Comparison of ENCODE assay signal across 1 cellular context in the genomic region with DNA sequence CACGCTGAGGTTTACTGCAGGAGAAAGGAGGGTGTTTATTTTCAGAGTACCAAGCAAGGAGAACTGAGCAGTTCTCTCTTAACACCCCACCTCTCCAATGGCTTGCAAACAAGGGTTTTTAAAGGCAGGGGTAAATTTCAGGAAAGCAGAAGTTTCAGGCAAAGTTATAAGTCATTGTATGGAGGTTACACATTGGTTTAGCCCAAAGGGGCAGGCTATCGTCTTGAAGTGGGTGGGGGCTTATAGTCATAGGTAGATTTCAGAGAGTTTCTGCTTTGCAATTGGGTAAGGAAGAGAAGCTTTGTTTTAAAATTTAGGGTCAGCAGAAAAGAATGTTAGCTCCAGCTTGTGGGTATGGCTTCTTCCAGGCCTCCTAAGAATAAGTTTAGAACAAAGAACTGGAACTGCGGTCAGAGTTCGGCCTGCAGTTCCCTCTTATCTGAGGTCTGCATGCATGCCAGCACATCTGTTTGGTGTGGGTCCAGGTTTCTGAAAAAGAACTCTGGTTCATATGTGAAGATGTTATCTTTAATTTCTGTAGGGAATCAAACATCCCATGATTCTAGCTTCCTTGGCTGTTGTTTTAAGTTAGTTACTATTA.
TF ChIP-seq lines count a peak whose summit lies in the region.

No MANE protein-coding gene starts in this region.

TF ChIP-seq in K562, 482 proteins besides CTCF, POLR2A, EP300 and RAD21 (continued from another document and continues in another):
- TF ChIP-seq, protein P1, sequence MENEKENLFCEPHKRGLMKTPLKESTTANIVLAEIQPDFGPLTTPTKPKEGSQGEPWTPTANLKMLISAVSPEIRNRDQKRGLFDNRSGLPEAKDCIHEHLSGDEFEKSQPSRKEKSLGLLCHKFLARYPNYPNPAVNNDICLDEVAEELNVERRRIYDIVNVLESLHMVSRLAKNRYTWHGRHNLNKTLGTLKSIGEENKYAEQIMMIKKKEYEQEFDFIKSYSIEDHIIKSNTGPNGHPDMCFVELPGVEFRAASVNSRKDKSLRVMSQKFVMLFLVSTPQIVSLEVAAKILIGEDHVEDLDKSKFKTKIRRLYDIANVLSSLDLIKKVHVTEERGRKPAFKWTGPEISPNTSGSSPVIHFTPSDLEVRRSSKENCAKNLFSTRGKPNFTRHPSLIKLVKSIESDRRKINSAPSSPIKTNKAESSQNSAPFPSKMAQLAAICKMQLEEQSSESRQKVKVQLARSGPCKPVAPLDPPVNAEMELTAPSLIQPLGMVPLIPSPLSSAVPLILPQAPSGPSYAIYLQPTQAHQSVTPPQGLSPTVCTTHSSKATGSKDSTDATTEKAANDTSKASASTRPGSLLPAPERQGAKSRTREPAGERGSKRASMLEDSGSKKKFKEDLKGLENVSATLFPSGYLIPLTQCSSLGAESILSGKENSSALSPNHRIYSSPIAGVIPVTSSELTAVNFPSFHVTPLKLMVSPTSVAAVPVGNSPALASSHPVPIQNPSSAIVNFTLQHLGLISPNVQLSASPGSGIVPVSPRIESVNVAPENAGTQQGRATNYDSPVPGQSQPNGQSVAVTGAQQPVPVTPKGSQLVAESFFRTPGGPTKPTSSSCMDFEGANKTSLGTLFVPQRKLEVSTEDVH (IDR thresholded peaks at IDR 0.05; ENCODE audit: low read depth, partially characterized antibody) = no peak
- TF ChIP-seq CC2D1A (IDR thresholded peaks at IDR 0.05) = no peak
- TF ChIP-seq ZBTB11 (CRISPR knock-in tag; IDR thresholded peaks at IDR 0.05) = peak in 1 of 3 experiments; percentile 48; a peak in 1 of 6 replicates
- TF ChIP-seq ZNF57 (CRISPR knock-in tag; IDR thresholded peaks at IDR 0.05) = no peak
- TF ChIP-seq ZKSCAN8 (CRISPR knock-in tag; IDR thresholded peaks at IDR 0.05) = no peak
- TF ChIP-seq CTBP1 (IDR thresholded peaks at IDR 0.05; ENCODE audit: borderline replicate concordance) = no peak
- no peak for TF ChIP-seq MXI1 (IDR thresholded peaks at IDR 0.05; ENCODE audit: low read depth, low read length)
- no peak for TF ChIP-seq ZNF551 (CRISPR knock-in tag; IDR thresholded peaks at IDR 0.05)
- no peak for TF ChIP-seq MNT (conservative IDR thresholded peaks at IDR 0.05)
- TF ChIP-seq EZH2 (IDR thresholded peaks at IDR 0.05; ENCODE audit: borderline replicate concordance, low read depth, low read length) = no peak
- TF ChIP-seq ZNF695 (CRISPR knock-in tag; IDR thresholded peaks at IDR 0.05) = no peak
- TF ChIP-seq, protein P2, sequence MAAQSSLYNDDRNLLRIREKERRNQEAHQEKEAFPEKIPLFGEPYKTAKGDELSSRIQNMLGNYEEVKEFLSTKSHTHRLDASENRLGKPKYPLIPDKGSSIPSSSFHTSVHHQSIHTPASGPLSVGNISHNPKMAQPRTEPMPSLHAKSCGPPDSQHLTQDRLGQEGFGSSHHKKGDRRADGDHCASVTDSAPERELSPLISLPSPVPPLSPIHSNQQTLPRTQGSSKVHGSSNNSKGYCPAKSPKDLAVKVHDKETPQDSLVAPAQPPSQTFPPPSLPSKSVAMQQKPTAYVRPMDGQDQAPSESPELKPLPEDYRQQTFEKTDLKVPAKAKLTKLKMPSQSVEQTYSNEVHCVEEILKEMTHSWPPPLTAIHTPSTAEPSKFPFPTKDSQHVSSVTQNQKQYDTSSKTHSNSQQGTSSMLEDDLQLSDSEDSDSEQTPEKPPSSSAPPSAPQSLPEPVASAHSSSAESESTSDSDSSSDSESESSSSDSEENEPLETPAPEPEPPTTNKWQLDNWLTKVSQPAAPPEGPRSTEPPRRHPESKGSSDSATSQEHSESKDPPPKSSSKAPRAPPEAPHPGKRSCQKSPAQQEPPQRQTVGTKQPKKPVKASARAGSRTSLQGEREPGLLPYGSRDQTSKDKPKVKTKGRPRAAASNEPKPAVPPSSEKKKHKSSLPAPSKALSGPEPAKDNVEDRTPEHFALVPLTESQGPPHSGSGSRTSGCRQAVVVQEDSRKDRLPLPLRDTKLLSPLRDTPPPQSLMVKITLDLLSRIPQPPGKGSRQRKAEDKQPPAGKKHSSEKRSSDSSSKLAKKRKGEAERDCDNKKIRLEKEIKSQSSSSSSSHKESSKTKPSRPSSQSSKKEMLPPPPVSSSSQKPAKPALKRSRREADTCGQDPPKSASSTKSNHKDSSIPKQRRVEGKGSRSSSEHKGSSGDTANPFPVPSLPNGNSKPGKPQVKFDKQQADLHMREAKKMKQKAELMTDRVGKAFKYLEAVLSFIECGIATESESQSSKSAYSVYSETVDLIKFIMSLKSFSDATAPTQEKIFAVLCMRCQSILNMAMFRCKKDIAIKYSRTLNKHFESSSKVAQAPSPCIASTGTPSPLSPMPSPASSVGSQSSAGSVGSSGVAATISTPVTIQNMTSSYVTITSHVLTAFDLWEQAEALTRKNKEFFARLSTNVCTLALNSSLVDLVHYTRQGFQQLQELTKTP (IDR thresholded peaks at IDR 0.05; ENCODE audit: low read depth in 1 of 2, partially characterized antibody in 2 of 2) = no peak
- peak; percentile 94 for TF ChIP-seq SOX6 (IDR thresholded peaks at IDR 0.05)
- TF ChIP-seq HDAC2 (IDR thresholded peaks at IDR 0.05) = peak; percentile 26; the same call in 1 of the 2 replicates
- no peak for TF ChIP-seq ESRRB (CRISPR knock-in tag; IDR thresholded peaks at IDR 0.05; ENCODE audit: borderline replicate concordance)
- TF ChIP-seq RBM34 (IDR thresholded peaks at IDR 0.05; ENCODE audit: borderline replicate concordance, insufficient read depth, low read length) = no peak
- TF ChIP-seq MCM7 (IDR thresholded peaks at IDR 0.05) = no peak
- no peak for TF ChIP-seq ZNF121 (CRISPR knock-in tag; conservative IDR thresholded peaks at IDR 0.05)
- TF ChIP-seq MLLT1 (IDR thresholded peaks at IDR 0.05) = peak in 1 of 2 experiments; percentile 30; a peak in 1 of 4 replicates
- TF ChIP-seq, protein P3, sequence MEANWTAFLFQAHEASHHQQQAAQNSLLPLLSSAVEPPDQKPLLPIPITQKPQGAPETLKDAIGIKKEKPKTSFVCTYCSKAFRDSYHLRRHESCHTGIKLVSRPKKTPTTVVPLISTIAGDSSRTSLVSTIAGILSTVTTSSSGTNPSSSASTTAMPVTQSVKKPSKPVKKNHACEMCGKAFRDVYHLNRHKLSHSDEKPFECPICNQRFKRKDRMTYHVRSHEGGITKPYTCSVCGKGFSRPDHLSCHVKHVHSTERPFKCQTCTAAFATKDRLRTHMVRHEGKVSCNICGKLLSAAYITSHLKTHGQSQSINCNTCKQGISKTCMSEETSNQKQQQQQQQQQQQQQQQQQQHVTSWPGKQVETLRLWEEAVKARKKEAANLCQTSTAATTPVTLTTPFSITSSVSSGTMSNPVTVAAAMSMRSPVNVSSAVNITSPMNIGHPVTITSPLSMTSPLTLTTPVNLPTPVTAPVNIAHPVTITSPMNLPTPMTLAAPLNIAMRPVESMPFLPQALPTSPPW (CRISPR knock-in tag; IDR thresholded peaks at IDR 0.05) = peak; percentile 63; the same call in 1 of the 2 replicates
- no peak for TF ChIP-seq ZNF224 (CRISPR knock-in tag; IDR thresholded peaks at IDR 0.05)
- TF ChIP-seq ATF2 (CRISPR knock-in tag; IDR thresholded peaks at IDR 0.05) = no peak
- no peak for TF ChIP-seq SMAD4 (CRISPR knock-in tag; conservative IDR thresholded peaks at IDR 0.05)
- no peak for TF ChIP-seq STAG1 (CRISPR knock-in tag; IDR thresholded peaks at IDR 0.05; ENCODE audit: borderline replicate concordance)
- no peak for TF ChIP-seq NR2C2 (CRISPR knock-in tag; IDR thresholded peaks at IDR 0.05)
- peak; percentile 72 for TF ChIP-seq NR2C2 (tag; IDR thresholded peaks at IDR 0.05)
- TF ChIP-seq SREBF1 (IDR thresholded peaks at IDR 0.05; ENCODE audit: borderline replicate concordance, low read depth, low read length) = no peak
- TF ChIP-seq SMARCA4 (IDR thresholded peaks at IDR 0.05) = peak; percentile 66; the same call in 1 of the 2 replicates
- no peak for TF ChIP-seq ZSCAN29 (IDR thresholded peaks at IDR 0.05)
- TF ChIP-seq SRF (CRISPR knock-in tag; IDR thresholded peaks at IDR 0.05) = no peak
- TF ChIP-seq, protein P4, sequence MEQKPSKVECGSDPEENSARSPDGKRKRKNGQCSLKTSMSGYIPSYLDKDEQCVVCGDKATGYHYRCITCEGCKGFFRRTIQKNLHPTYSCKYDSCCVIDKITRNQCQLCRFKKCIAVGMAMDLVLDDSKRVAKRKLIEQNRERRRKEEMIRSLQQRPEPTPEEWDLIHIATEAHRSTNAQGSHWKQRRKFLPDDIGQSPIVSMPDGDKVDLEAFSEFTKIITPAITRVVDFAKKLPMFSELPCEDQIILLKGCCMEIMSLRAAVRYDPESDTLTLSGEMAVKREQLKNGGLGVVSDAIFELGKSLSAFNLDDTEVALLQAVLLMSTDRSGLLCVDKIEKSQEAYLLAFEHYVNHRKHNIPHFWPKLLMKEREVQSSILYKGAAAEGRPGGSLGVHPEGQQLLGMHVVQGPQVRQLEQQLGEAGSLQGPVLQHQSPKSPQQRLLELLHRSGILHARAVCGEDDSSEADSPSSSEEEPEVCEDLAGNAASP (IDR thresholded peaks at IDR 0.05) = no peak
- peak; percentile 84 for TF ChIP-seq ARID1B (IDR thresholded peaks at IDR 0.05)
- no peak for TF ChIP-seq POLR2H (tag; IDR thresholded peaks at IDR 0.05; ENCODE audit: low read depth)
- TF ChIP-seq KDM1A (IDR thresholded peaks at IDR 0.05) = peak in 1 of 2 experiments; percentile 29; a peak in 1 of 4 replicates
- TF ChIP-seq ZFP30 (CRISPR knock-in tag; IDR thresholded peaks at IDR 0.05; ENCODE audit: borderline replicate concordance) = no peak
